3 cellular contexts compared by ENCODE assay signal in genomic region chr11:121115024-121115423, GRCh38. TPM values are rescaled to one million over a fixed set of nuclear protein-coding genes. Genes with fewer than 3 reads are reported as not detected.
A peak's percentile ranks its signal among the peaks of the same experiment; 100 is the strongest.
DNase-seq lines count a peak whose midpoint lies in the region; FAIRE-seq and TF ChIP-seq lines count a peak whose summit lies in the region.
"Not testable (repeated sequence)": the region's sequence is repeated elsewhere in the genome, so short reads cannot be mapped to it uniquely, and the experiment has no call there.
"Had no signal": no experiment of that assay in that cellular context is flagged by ENCODE, and none has a peak within 500 bp of the region (broad histone marks: within the 10 kb centered on the region; RNA-seq: fewer than 3 reads in every experiment).

No MANE protein-coding gene starts in this region.

- peaks cover 10% of the 10 kb centered on the region for H3K27me3 ChIP-seq in astrocyte (ENCODE audit: insufficient read depth, low read length)

- H3K4me1 ChIP-seq in HEK293 (ENCODE audit: control insufficient read depth, insufficient read depth, low read length); astrocyte (ENCODE audit: insufficient read depth, low read length): not testable (repeated sequence)

- H2AFZ ChIP-seq in astrocyte (ENCODE audit: low read depth, low read length): not testable (repeated sequence)

- FAIRE-seq in astrocyte (lab: Jason Lieb, UNC): not testable (repeated sequence)

- not testable (repeated sequence) for H3K9me3 Mint-ChIP-seq in astrocyte (ENCODE audit: unreplicated experiment)

- not testable (repeated sequence) for H3K36me3 ChIP-seq in HEK293 (ENCODE audit: control insufficient read depth in 2 of 2, insufficient read depth in 1 of 2, low read length in 2 of 2); astrocyte (ENCODE audit: insufficient read depth, low read length)

- H3K9me3 ChIP-seq in HEK293 (ENCODE audit: control insufficient read depth, insufficient read depth, low read depth, low read length); astrocyte (ENCODE audit: insufficient read depth, low read depth, low read length): not testable (repeated sequence)

- POLR2A ChIA-PET in HEK293 (lab: Yijun Ruan, JAX): not testable (repeated sequence)

- H3K4me1 Mint-ChIP-seq in astrocyte (ENCODE audit: low read depth, unreplicated experiment): not testable (repeated sequence)

- not testable (repeated sequence) for H3K9ac ChIP-seq in astrocyte (ENCODE audit: low read length)

- not testable (repeated sequence) for H3K27ac ChIP-seq in HEK293 (ENCODE audit: extremely low read depth, low read depth, low read length); astrocyte (ENCODE audit: low read depth, low read length)

- not testable (repeated sequence) for H3K4me3 ChIP-seq in HEK293 (ENCODE audit: low read depth, low read length); astrocyte (ENCODE audit: insufficient read depth, low read depth, low read length)

- H3K27ac Mint-ChIP-seq in astrocyte (ENCODE audit: unreplicated experiment): peak overlapping the region; percentile 18

- DNase-seq in astrocyte (ENCODE audit: low read depth): not testable (repeated sequence)

- not testable (repeated sequence) for TF ChIP-seq CTCF in HEK293 (tag by site-specific recombination; IDR thresholded peaks at IDR 0.05); astrocyte (IDR thresholded peaks at IDR 0.05; ENCODE audit: insufficient read depth, low read depth, low read length)

- not testable (repeated sequence) for H3K36me3 Mint-ChIP-seq in astrocyte (ENCODE audit: low read depth, unreplicated experiment)

- H4K20me1 ChIP-seq in astrocyte (ENCODE audit: insufficient read depth, low read length): not testable (repeated sequence)

- H3K4me2 ChIP-seq in astrocyte (ENCODE audit: low read length): not testable (repeated sequence)

- CTCF ChIA-PET in HEK293 (lab: Yijun Ruan, JAX): interaction anchor here (4.7 kb wide), 1 partner anchor 79 kb away, joined by 22 read pairs; no protein-coding TSS in a partner anchor

- not testable (repeated sequence) for H3K79me2 ChIP-seq in astrocyte (ENCODE audit: insufficient read depth, low read length)

- not testable (repeated sequence) for H3K4me3 Mint-ChIP-seq in astrocyte (ENCODE audit: unreplicated experiment)

- peaks cover 17% of the 10 kb centered on the region for H3K27me3 Mint-ChIP-seq in astrocyte (ENCODE audit: low read depth, unreplicated experiment)

TF ChIP-seq in HEK293, 187 proteins besides CTCF, POLR2A, EP300 and RAD21:
- TF ChIP-seq ZFHX2 (tag by site-specific recombination; conservative IDR thresholded peaks at IDR 0.05) (peak; percentile 77), EGR2 (tag by site-specific recombination; IDR thresholded peaks at IDR 0.05; ENCODE audit: low read depth) (peak; percentile 77; the same call in 1 of the 2 replicates)

RNA-seq across cellular contexts. Expression of gene TECTA, which starts 14.0 kb away (rescaled TPM):
- 0.84 and 0.91 TPM in 2 replicates for total RNA-seq in astrocyte
- total RNA-seq: Calu3 had no signal
